1 cellular context compared by ENCODE assay signal in genomic region chr11:66701432-66702240, GRCh38.
TF ChIP-seq lines count a peak whose summit lies in the region.

No MANE protein-coding gene starts in this region.

TF ChIP-seq in K562, 482 proteins besides CTCF, POLR2A, EP300 and RAD21 (continued from another document and continues in another):
- no peak for TF ChIP-seq HMGXB4 (CRISPR knock-in tag; IDR thresholded peaks at IDR 0.05)
- TF ChIP-seq PCBP2 (IDR thresholded peaks at IDR 0.05; ENCODE audit: low read depth, low read length, poor library complexity, severe bottlenecking): no peak
- TF ChIP-seq CREB3 (tag; conservative IDR thresholded peaks at IDR 0.05; ENCODE audit: low read depth): no peak
- no peak for TF ChIP-seq NKRF (IDR thresholded peaks at IDR 0.05; ENCODE audit: borderline replicate concordance)
- TF ChIP-seq ATF2 (CRISPR knock-in tag; IDR thresholded peaks at IDR 0.05): no peak
- no peak; the same call in 1 of the 2 replicates for TF ChIP-seq ZNF740 (CRISPR knock-in tag; IDR thresholded peaks at IDR 0.05)
- no peak for TF ChIP-seq ZNF740 (tag; IDR thresholded peaks at IDR 0.05)
- TF ChIP-seq ERF (CRISPR knock-in tag; IDR thresholded peaks at IDR 0.05): no peak
- TF ChIP-seq ZNF217 (CRISPR knock-in tag; IDR thresholded peaks at IDR 0.05): no peak
- no peak for TF ChIP-seq TAF9B (IDR thresholded peaks at IDR 0.05; ENCODE audit: partially characterized antibody)
- no peak for TF ChIP-seq ZKSCAN8 (CRISPR knock-in tag; IDR thresholded peaks at IDR 0.05)
- TF ChIP-seq SMAD4 (CRISPR knock-in tag; conservative IDR thresholded peaks at IDR 0.05): peak; percentile 94
- TF ChIP-seq GABPA (tag; conservative IDR thresholded peaks at IDR 0.05; ENCODE audit: low read depth): no peak
- TF ChIP-seq AFF4 (CRISPR knock-in tag; IDR thresholded peaks at IDR 0.05): no peak
- no peak for TF ChIP-seq NELFE (IDR thresholded peaks at IDR 0.05; ENCODE audit: insufficient read depth, insufficient read length)
- TF ChIP-seq CHD4 (IDR thresholded peaks at IDR 0.05; ENCODE audit: insufficient read depth, insufficient replicate concordance, low read depth, low read length, poor library complexity, severe bottlenecking): no peak
- peak; percentile 68 for TF ChIP-seq ATF3 (IDR thresholded peaks at IDR 0.05)
- no peak for TF ChIP-seq ATF3 (CRISPR knock-in tag; conservative IDR thresholded peaks at IDR 0.05)
- TF ChIP-seq ZNF143 (CRISPR knock-in tag; IDR thresholded peaks at IDR 0.05): no peak
- TF ChIP-seq IRF9 (tag; IDR thresholded peaks at IDR 0.05): no peak
- no peak for TF ChIP-seq STAT6 (CRISPR knock-in tag; IDR thresholded peaks at IDR 0.05)
- no peak for TF ChIP-seq IFI16 (CRISPR knock-in tag; IDR thresholded peaks at IDR 0.05)
- no peak for TF ChIP-seq E2F1 (CRISPR knock-in tag; IDR thresholded peaks at IDR 0.05)
- TF ChIP-seq E2F8 (IDR thresholded peaks at IDR 0.05; ENCODE audit: low read depth, partially characterized antibody): peak; percentile 46
- peak; percentile 31; the same call in 1 of the 2 replicates for TF ChIP-seq ZBTB2 (IDR thresholded peaks at IDR 0.05)
- TF ChIP-seq SNRNP70 (optimal IDR thresholded peaks at IDR 0.05; ENCODE audit: low read depth, low read length): no peak
- TF ChIP-seq SNAPC5 (CRISPR knock-in tag; IDR thresholded peaks at IDR 0.05): no peak
- TF ChIP-seq NFIX (CRISPR knock-in tag; IDR thresholded peaks at IDR 0.05; ENCODE audit: low read depth): peak; percentile 94
- TF ChIP-seq DDX20 (tag; IDR thresholded peaks at IDR 0.05; ENCODE audit: low read depth): no peak
